Comparison of ENCODE assay signal across 23 cellular contexts in the genomic region with DNA sequence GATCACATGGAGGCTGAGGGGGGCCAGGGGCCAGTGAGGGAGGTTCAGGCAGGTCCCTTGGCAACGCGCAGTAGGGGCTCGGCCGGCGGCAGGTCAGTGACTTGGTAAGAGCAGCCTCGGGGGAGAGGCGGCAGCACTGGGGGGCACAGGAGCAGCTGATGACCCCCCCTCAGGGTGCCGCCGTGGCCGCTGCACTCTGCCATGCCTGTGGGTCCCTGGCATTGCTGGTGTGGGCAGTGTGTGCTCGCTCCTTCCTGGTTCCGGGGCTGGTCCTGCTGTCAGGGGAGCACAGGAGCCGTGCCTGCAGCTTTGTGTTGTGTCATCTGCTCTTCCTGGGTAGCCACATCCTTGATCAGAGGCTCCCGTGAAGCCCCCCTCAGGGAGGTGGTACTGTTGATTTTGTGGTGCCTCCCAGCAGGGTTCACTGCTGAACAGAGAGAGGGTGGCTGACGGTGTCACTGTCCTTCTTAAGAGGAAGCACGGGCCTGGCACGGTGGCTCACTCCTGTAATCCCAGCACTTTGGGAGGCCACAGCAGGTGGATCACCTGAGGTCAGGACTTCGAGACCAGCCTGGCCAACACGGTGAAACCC. TPM values are rescaled to one million over a fixed set of nuclear protein-coding genes. Genes with fewer than 3 reads are reported as not detected.
DNase-seq lines count a peak whose midpoint lies in the region; ATAC-seq, FAIRE-seq and TF ChIP-seq lines count a peak whose summit lies in the region.
"Had no signal": no experiment of that assay in that cellular context is flagged by ENCODE, and none has a peak within 500 bp of the region (broad histone marks: within the 10 kb centered on the region; RNA-seq: fewer than 3 reads in every experiment).

No MANE protein-coding gene starts in this region.

- no peaks in the 10 kb centered on the region for H3K27me3 ChIP-seq in right atrium auricular region
- H3K27me3 ChIP-seq in osteoblast (ENCODE audit: insufficient read depth, low read length) = no peaks in the 10 kb centered on the region
- H3K27me3 ChIP-seq: BLaER1, ovary, transverse colon had no signal

- H3K9me3 Mint-ChIP-seq in chondrocyte (ENCODE audit: low read depth) = no peaks in the 10 kb centered on the region
- H3K9me3 Mint-ChIP-seq in activated CD4-positive, alpha-beta memory T cell treated with anti-CD3 and anti-CD28 coated beads for 36 hours = no peaks in the 10 kb centered on the region
- H3K9me3 Mint-ChIP-seq: activated CD4-positive, alpha-beta T cell treated with anti-CD3 and anti-CD28 coated beads, Interleukin-2, amount 10 ng/mL, durations not matched to agents 7 days and 5 days; activated naive CD8-positive, alpha-beta T cell treated with anti-CD3 and anti-CD28 coated beads, Interleukin-2, amount 10 ng/mL, durations not matched to agents 7 days and 5 days; dendritic cell treated with granulocyte-macrophage colony-stimulating factor and Interleukin-4, amounts not matched to agents 40 ng/mL and 50 ng/mL, for 4 days had no signal

- no peak overlapping the region for H3K4me2 ChIP-seq in osteoblast (ENCODE audit: insufficient read depth, low read length)

- H3K36me3 ChIP-seq in right atrium auricular region (peaks cover 5% of the 10 kb centered on the region), osteoblast (ENCODE audit: insufficient read depth, low read length) (no peaks in the 10 kb centered on the region)
- H3K36me3 ChIP-seq: ovary, transverse colon had no signal

- CTCF ChIA-PET in activated CD4-positive, alpha-beta memory T cell treated with anti-CD3 and anti-CD28 coated beads for 36 hours (lab: Charles Lee) = no interaction called here

- H3K9me3 ChIP-seq in right atrium auricular region = no peaks in the 10 kb centered on the region
- H3K9me3 ChIP-seq in osteoblast (ENCODE audit: low read depth, low read length) = no peaks in the 10 kb centered on the region
- H3K9me3 ChIP-seq: BLaER1, ovary, transverse colon had no signal

- peaks cover 12% of the 10 kb centered on the region for H4K20me1 ChIP-seq in osteoblast (ENCODE audit: insufficient read depth, low read length)

- no peak overlapping the region for H3K4me3 ChIP-seq in right atrium auricular region
- H3K4me3 ChIP-seq in osteoblast (ENCODE audit: insufficient read depth, low read length) = no peak overlapping the region
- H3K4me3 ChIP-seq: BLaER1, ovary, transverse colon had no signal

- peaks cover 36% of the 10 kb centered on the region for H3K4me1 Mint-ChIP-seq in chondrocyte (ENCODE audit: low read depth)
- H3K4me1 Mint-ChIP-seq in activated CD4-positive, alpha-beta memory T cell treated with anti-CD3 and anti-CD28 coated beads for 36 hours (ENCODE audit: low read depth) = no peaks in the 10 kb centered on the region
- H3K4me1 Mint-ChIP-seq: activated CD4-positive, alpha-beta T cell treated with anti-CD3 and anti-CD28 coated beads, Interleukin-2, amount 10 ng/mL, durations not matched to agents 7 days and 5 days; activated naive CD8-positive, alpha-beta T cell treated with anti-CD3 and anti-CD28 coated beads, Interleukin-2, amount 10 ng/mL, durations not matched to agents 7 days and 5 days had no signal

- no peak overlapping the region for H3K4me3 Mint-ChIP-seq in chondrocyte (ENCODE audit: unreplicated experiment)
- H3K4me3 Mint-ChIP-seq in activated CD4-positive, alpha-beta memory T cell treated with anti-CD3 and anti-CD28 coated beads for 36 hours = no peak overlapping the region
- H3K4me3 Mint-ChIP-seq: activated CD4-positive, alpha-beta T cell treated with anti-CD3 and anti-CD28 coated beads, Interleukin-2, amount 10 ng/mL, durations not matched to agents 7 days and 5 days; activated naive CD8-positive, alpha-beta T cell treated with anti-CD3 and anti-CD28 coated beads, Interleukin-2, amount 10 ng/mL, durations not matched to agents 7 days and 5 days; dendritic cell treated with granulocyte-macrophage colony-stimulating factor and Interleukin-4, amounts not matched to agents 40 ng/mL and 50 ng/mL, for 4 days had no signal

- no peak for TF ChIP-seq CTCF in right atrium auricular region (IDR thresholded peaks at IDR 0.05)
- TF ChIP-seq CTCF in chondrocyte (IDR thresholded peaks at IDR 0.05) = no peak
- TF ChIP-seq CTCF in osteoblast (IDR thresholded peaks at IDR 0.05; ENCODE audit: extremely low read depth, low read depth, low read length) = no peak

- H3K27ac ChIP-seq in right atrium auricular region (no peak overlapping the region), osteoblast (ENCODE audit: low read depth, low read length) (peak overlapping the region; percentile 72)
- H3K27ac ChIP-seq: BLaER1, epithelial cell of prostate, foreskin keratinocyte had no signal

- intact Hi-C loops in Right ventricle myocardium inferior (cut with DNase I) (no loop called here), head of caudate nucleus (cut with DNase I) (no loop called here)
- intact Hi-C loops in activated CD4-positive, alpha-beta memory T cell treated with anti-CD3 and anti-CD28 coated beads for 36 hours (cut with micrococcal nuclease) = no loop called here

- H3K79me2 ChIP-seq in osteoblast (ENCODE audit: insufficient read depth, low read length) = peaks cover 7% of the 10 kb centered on the region

- POLR2A ChIA-PET in activated CD4-positive, alpha-beta memory T cell treated with anti-CD3 and anti-CD28 coated beads for 36 hours (lab: Charles Lee) = no interaction called here

- no peak for FAIRE-seq in frontal cortex (lab: Jason Lieb, UNC)
- FAIRE-seq: A204.1, bronchial epithelial cell had no signal

- H3K27ac Mint-ChIP-seq in chondrocyte (ENCODE audit: unreplicated experiment) = peak overlapping the region; percentile 98
- H3K27ac Mint-ChIP-seq in activated CD4-positive, alpha-beta memory T cell treated with anti-CD3 and anti-CD28 coated beads for 36 hours = no peak overlapping the region
- H3K27ac Mint-ChIP-seq: activated CD4-positive, alpha-beta T cell treated with anti-CD3 and anti-CD28 coated beads, Interleukin-2, amount 10 ng/mL, durations not matched to agents 7 days and 5 days; activated naive CD8-positive, alpha-beta T cell treated with anti-CD3 and anti-CD28 coated beads, Interleukin-2, amount 10 ng/mL, durations not matched to agents 7 days and 5 days; dendritic cell treated with granulocyte-macrophage colony-stimulating factor and Interleukin-4, amounts not matched to agents 40 ng/mL and 50 ng/mL, for 4 days had no signal

- H2AFZ ChIP-seq in osteoblast (ENCODE audit: low read length) = no peak overlapping the region

- H3K4me1 ChIP-seq in right atrium auricular region = peaks cover 0 to 33% of the 10 kb centered on the region in 2 donors
- H3K4me1 ChIP-seq in osteoblast (ENCODE audit: insufficient read depth, low read length) = peaks cover 13% of the 10 kb centered on the region

- H3K27me3 Mint-ChIP-seq in chondrocyte (ENCODE audit: low read depth) = no peaks in the 10 kb centered on the region
- H3K27me3 Mint-ChIP-seq in activated CD4-positive, alpha-beta memory T cell treated with anti-CD3 and anti-CD28 coated beads for 36 hours = no peaks in the 10 kb centered on the region
- H3K27me3 Mint-ChIP-seq: activated CD4-positive, alpha-beta T cell treated with anti-CD3 and anti-CD28 coated beads, Interleukin-2, amount 10 ng/mL, durations not matched to agents 7 days and 5 days; activated naive CD8-positive, alpha-beta T cell treated with anti-CD3 and anti-CD28 coated beads, Interleukin-2, amount 10 ng/mL, durations not matched to agents 7 days and 5 days had no signal

- no peak for ATAC-seq in Right ventricle myocardium inferior

- DNase-seq in Right ventricle myocardium inferior (ENCODE audit: missing footprints) (peak; percentile 68), right atrium auricular region (ENCODE audit: low spot score) (no peak), chondrocyte (ENCODE audit: low spot score) (peak; percentile 90), osteoblast (ENCODE audit: insufficient read length, low spot score, missing footprints) (peak; percentile 89), frontal cortex (ENCODE audit: low spot score in 2 of 2) (no peak), head of caudate nucleus (no peak)
- no peak for DNase-seq in stimulated activated CD4-positive, alpha-beta T cell treated with anti-CD3 and anti-CD28 coated beads, Interleukin-4, amount 100 ng/mL, for 24 hours
- DNase-seq in activated CD4-positive, alpha-beta memory T cell treated with anti-CD3 and anti-CD28 coated beads for 36 hours = no peak
- DNase-seq: activated CD4-positive, alpha-beta T cell treated with anti-CD3 and anti-CD28 coated beads, Interleukin-2, amount 10 ng/mL, durations not matched to agents 7 days and 5 days; activated naive CD8-positive, alpha-beta T cell treated with anti-CD3 and anti-CD28 coated beads, Interleukin-2, amount 10 ng/mL, durations not matched to agents 7 days and 5 days; NCI-H1436 treated with DMSO at 0.1 percent for 48 hours; NCI-H2171; NCI-H526; stimulated activated CD4-positive, alpha-beta T cell treated with anti-CD3 and anti-CD28 coated beads, Interleukin-2, amount 100 ng/mL, for 24 hours; stimulated activated naive CD8-positive, alpha-beta T cell treated with anti-CD3 and anti-CD28 coated beads, Interleukin-15, Interleukin-2, amounts not matched to agents 100 U/mL and 50 U/mL, for 24 hours; transverse colon had no signal

- H3K36me3 Mint-ChIP-seq in chondrocyte (ENCODE audit: low read depth) = peaks cover 2% of the 10 kb centered on the region
- no peaks in the 10 kb centered on the region for H3K36me3 Mint-ChIP-seq in activated CD4-positive, alpha-beta memory T cell treated with anti-CD3 and anti-CD28 coated beads for 36 hours
- H3K36me3 Mint-ChIP-seq: activated naive CD8-positive, alpha-beta T cell treated with anti-CD3 and anti-CD28 coated beads, Interleukin-2, amount 10 ng/mL, durations not matched to agents 7 days and 5 days had no signal

RNA-seq across cellular contexts. Expression of a gene that starts 4.5 kb away (rescaled TPM):
- total RNA-seq in Right ventricle myocardium inferior = 0.16 TPM
- under 1 TPM; 0.52 to 0.71 TPM for total RNA-seq in right atrium auricular region
- 0.36 to 0.56 TPM (median 0.47 TPM) in 3 replicates for total RNA-seq in chondrocyte
- under 0.01 and 0.36 TPM in 2 replicates for total RNA-seq in osteoblast
- 0.41 TPM for total RNA-seq in frontal cortex
- under 1 TPM; 0.05 to 0.07 TPM for total RNA-seq in activated CD4-positive, alpha-beta memory T cell treated with anti-CD3 and anti-CD28 coated beads for 36 hours
- total RNA-seq: bronchial epithelial cell had no signal

RNA-seq across cellular contexts. Expression of a gene that starts 9.8 kb away (rescaled TPM):
- total RNA-seq in Right ventricle myocardium inferior (53.5 TPM), right atrium auricular region (100 to 1,000 TPM; 103 to 137 TPM), chondrocyte (58.9 to 68.5 TPM (median 68.1 TPM) in 3 replicates), osteoblast (72.8 and 76.0 TPM in 2 replicates), frontal cortex (31.8 TPM)
- 100 to 1,000 TPM; 113 to 117 TPM for total RNA-seq in activated CD4-positive, alpha-beta memory T cell treated with anti-CD3 and anti-CD28 coated beads for 36 hours

RNA-seq across cellular contexts. Expression of a gene that starts 15.4 kb away (rescaled TPM):
- 194 TPM for total RNA-seq in Right ventricle myocardium inferior
- total RNA-seq in right atrium auricular region = 100 to 1,000 TPM; 110 to 121 TPM
- total RNA-seq in chondrocyte = 10.4 to 16.9 TPM (median 15.3 TPM) in 3 replicates
- 20.0 and 20.3 TPM in 2 replicates for total RNA-seq in osteoblast
- total RNA-seq in frontal cortex = 9.8 TPM
- total RNA-seq in activated CD4-positive, alpha-beta memory T cell treated with anti-CD3 and anti-CD28 coated beads for 36 hours = 10 to 100 TPM; 41.1 to 44.1 TPM

RNA-seq across cellular contexts. Expression of a gene that starts 22.9 kb away (rescaled TPM):
- total RNA-seq in Right ventricle myocardium inferior (7.7 TPM), right atrium auricular region (1 to 10 TPM; 3.0 to 5.7 TPM), chondrocyte (17.0 to 36.6 TPM (median 19.2 TPM) in 3 replicates), osteoblast (10.3 and 19.2 TPM in 2 replicates), frontal cortex (8.2 TPM)
- 10 to 100 TPM; 52.8 to 58.2 TPM for total RNA-seq in activated CD4-positive, alpha-beta memory T cell treated with anti-CD3 and anti-CD28 coated beads for 36 hours

RNA-seq across cellular contexts. Expression of a gene that starts 36.4 kb away (rescaled TPM):
- 8.8 TPM for total RNA-seq in Right ventricle myocardium inferior
- 10 to 100 TPM; 11.1 to 13.5 TPM for total RNA-seq in right atrium auricular region
- total RNA-seq in chondrocyte = 15.2 to 19.6 TPM (median 19.6 TPM) in 3 replicates
- 11.2 and 13.3 TPM in 2 replicates for total RNA-seq in osteoblast
- 25.3 TPM for total RNA-seq in frontal cortex
- total RNA-seq in activated CD4-positive, alpha-beta memory T cell treated with anti-CD3 and anti-CD28 coated beads for 36 hours = 10 to 100 TPM; 10.1 to 10.6 TPM

Comparison
In these comparisons a context has a peak if more than half of its experiments do, and no peak if none do; other contexts are left out.
1. DNase-seq: peak in Right ventricle myocardium inferior (single experiment), chondrocyte (single experiment) and osteoblast (single experiment); none in right atrium auricular region (single experiment), stimulated activated CD4-positive, alpha-beta T cell treated with anti-CD3 and anti-CD28 coated beads, Interleukin-4, amount 100 ng/mL, for 24 hours (single experiment), frontal cortex (0 of 2), head of caudate nucleus (0 of 42) and activated CD4-positive, alpha-beta memory T cell treated with anti-CD3 and anti-CD28 coated beads for 36 hours (single experiment).